ENCODE assay signal across 22 cellular contexts in genomic region chr2:85731606-85732005, GRCh38. TPM values are rescaled to one million over a fixed set of nuclear protein-coding genes. Genes with fewer than 3 reads are reported as not detected.
DNase-seq lines count a peak whose midpoint lies in the region; ATAC-seq, FAIRE-seq and TF ChIP-seq lines count a peak whose summit lies in the region.
"Had no signal": no experiment of that assay in that cellular context is flagged by ENCODE, and none has a peak within 500 bp of the region (broad histone marks: within the 10 kb centered on the region; RNA-seq: fewer than 3 reads in every experiment).

No MANE protein-coding gene starts in this region.

- H3K4me3 Mint-ChIP-seq in brain (no peak overlapping the region), nephron progenitor cell (no peak overlapping the region), mesothelial cell of epicardium (no peak overlapping the region)
- H3K4me3 Mint-ChIP-seq in stimulated activated naive B cell treated with anti-CD40 and anti-IgM and Interleukin-4, amounts not matched to agents 10 μg/mL and 1 μg/mL and 100 μg/mL, for 72 hours, result no peak overlapping the region

- peaks cover 49% of the 10 kb centered on the region for H3K4me1 Mint-ChIP-seq in brain
- peaks cover 28% of the 10 kb centered on the region for H3K4me1 Mint-ChIP-seq in nephron progenitor cell
- peaks cover 5% of the 10 kb centered on the region in 2 donors for H3K4me1 Mint-ChIP-seq in stimulated activated naive B cell treated with anti-CD40 and anti-IgM and Interleukin-4, amounts not matched to agents 10 μg/mL and 1 μg/mL and 100 μg/mL, for 72 hours
- H3K4me1 Mint-ChIP-seq in mesothelial cell of epicardium, result peaks cover 12% of the 10 kb centered on the region

- FAIRE-seq in GM12892 (lab: Jason Lieb, UNC), result peak; percentile 38
- FAIRE-seq: A204.1, D721Med had no signal

- no peak for TF ChIP-seq CTCF in brain (conservative IDR thresholded peaks at IDR 0.05)
- no peak for TF ChIP-seq CTCF in nephron progenitor cell (IDR thresholded peaks at IDR 0.05)
- TF ChIP-seq CTCF in mesothelial cell of epicardium (IDR thresholded peaks at IDR 0.05; ENCODE audit: unreplicated experiment), result no peak

- ATAC-seq in stimulated activated naive B cell treated with anti-CD40 and anti-IgM and Interleukin-4, amounts not matched to agents 10 μg/mL and 1 μg/mL and 100 μg/mL, for 72 hours (replicated peaks), result peak; percentile 44 to 46

- peaks cover 9% of the 10 kb centered on the region for H3K27me3 Mint-ChIP-seq in brain
- H3K27me3 Mint-ChIP-seq in nephron progenitor cell (ENCODE audit: low read depth, poor library complexity), result peaks cover 18% of the 10 kb centered on the region
- H3K27me3 Mint-ChIP-seq in stimulated activated naive B cell treated with anti-CD40 and anti-IgM and Interleukin-4, amounts not matched to agents 10 μg/mL and 1 μg/mL and 100 μg/mL, for 72 hours, result peaks cover 21 to 35% of the 10 kb centered on the region in 2 donors
- H3K27me3 Mint-ChIP-seq in mesothelial cell of epicardium (ENCODE audit: low read depth), result peaks cover 20% of the 10 kb centered on the region

- H3K27ac Mint-ChIP-seq in brain (peak overlapping the region in 3 of 5 experiments; percentile 32 to 85 (median 55)), nephron progenitor cell (peak overlapping the region; percentile 42), mesothelial cell of epicardium (no peak overlapping the region)
- no peak overlapping the region for H3K27ac Mint-ChIP-seq in stimulated activated naive B cell treated with anti-CD40 and anti-IgM and Interleukin-4, amounts not matched to agents 10 μg/mL and 1 μg/mL and 100 μg/mL, for 72 hours

- no peaks in the 10 kb centered on the region for H3K9me3 Mint-ChIP-seq in brain
- no peaks in the 10 kb centered on the region for H3K9me3 Mint-ChIP-seq in nephron progenitor cell
- H3K9me3 Mint-ChIP-seq in stimulated activated naive B cell treated with anti-CD40 and anti-IgM and Interleukin-4, amounts not matched to agents 10 μg/mL and 1 μg/mL and 100 μg/mL, for 72 hours, result no peaks in the 10 kb centered on the region
- no peaks in the 10 kb centered on the region for H3K9me3 Mint-ChIP-seq in mesothelial cell of epicardium

- no peak for TF ChIP-seq POLR2A in GM12892 (IDR thresholded peaks at IDR 0.05; ENCODE audit: low read depth, low read length)

- DNase-seq in GM12892 (ENCODE audit: insufficient read length), result no peak
- no peak for DNase-seq in nephron progenitor cell
- DNase-seq in stimulated activated naive B cell treated with anti-CD40 and anti-IgM and Interleukin-4, amounts not matched to agents 10 μg/mL and 1 μg/mL and 100 μg/mL, for 72 hours, result peak; percentile 11
- DNase-seq in mesothelial cell of epicardium (ENCODE audit: low spot score in 2 of 2, unreplicated experiment in 2 of 2), result no peak
- DNase-seq in AG08396 (ENCODE audit: low spot score), result no peak
- no peak for DNase-seq in activated T-cell treated with anti-CD3 and anti-CD28 coated beads, Interleukin-2, amount 50 U/mL, for 48 hours
- DNase-seq: BE2C, DMS53, GDM1, Karpas-422, MV-4-11, NCI-H1694, NCI-H2081, NCI-H510A, NCI-H748 treated with DMSO at 0.1 percent for 48 hours, SHP77 treated with DMSO at 0.1 percent for 48 hours, SK-N-SH had no signal

- H3K36me3 Mint-ChIP-seq in brain (no peaks in the 10 kb centered on the region), nephron progenitor cell (ENCODE audit: low read depth) (no peaks in the 10 kb centered on the region), mesothelial cell of epicardium (no peaks in the 10 kb centered on the region)
- no peaks in the 10 kb centered on the region for H3K36me3 Mint-ChIP-seq in stimulated activated naive B cell treated with anti-CD40 and anti-IgM and Interleukin-4, amounts not matched to agents 10 μg/mL and 1 μg/mL and 100 μg/mL, for 72 hours

RNA-seq across cellular contexts. Expression of gene ATOH8, which starts 22.2 kb away (rescaled TPM):
- not detected for polyA plus RNA-seq in GM12892 (2012; ENCODE audit: missing spikeins)
- polyA plus RNA-seq in brain (ENCODE audit: insufficient read depth, low read depth, low replicate concordance), result 15.8 TPM
- 12.6 to 13.8 TPM (median 12.7 TPM) in 3 replicates for total RNA-seq in mesothelial cell of epicardium

RNA-seq across cellular contexts. Expression of gene GNLY, which starts 37.4 kb away (rescaled TPM):
- not detected for polyA plus RNA-seq in GM12892 (2012; ENCODE audit: missing spikeins)
- polyA plus RNA-seq in brain (ENCODE audit: insufficient read depth, low read depth, low replicate concordance), result 4.5 TPM
- total RNA-seq in mesothelial cell of epicardium, result 0.43 TPM in 1 of 3 replicates, not detected in the others
- total RNA-seq: H4, M059J had no signal
- polyA plus RNA-seq: SK-N-SH had no signal

Comparison
In these comparisons a context has a peak if more than half of its experiments do, and no peak if none do; other contexts are left out.
1. H3K27ac Mint-ChIP-seq: peak in brain (3 of 5) and nephron progenitor cell (single experiment); none in stimulated activated naive B cell treated with anti-CD40 and anti-IgM and Interleukin-4, amounts not matched to agents 10 μg/mL and 1 μg/mL and 100 μg/mL, for 72 hours (single experiment) and mesothelial cell of epicardium (single experiment).